In genomic region chr19:42521631-42522030, GRCh38 we compare ENCODE assay signal across 6 cellular contexts. TPM values are rescaled to one million over a fixed set of nuclear protein-coding genes. Genes with fewer than 3 reads are reported as not detected.
A peak's percentile ranks its signal among the peaks of the same experiment; 100 is the strongest.
DNase-seq lines count a peak whose midpoint lies in the region; ATAC-seq, FAIRE-seq and TF ChIP-seq lines count a peak whose summit lies in the region.
"Not testable (repeated sequence)": the region's sequence is repeated elsewhere in the genome, so short reads cannot be mapped to it uniquely, and the experiment has no call there.

No MANE protein-coding gene starts in this region.

- not testable (repeated sequence) for H3K4me3 ChIP-seq in BLaER1 treated with 17β-estradiol and CSF1 and Interleukin-3, amounts not matched to agents 10 nM and 100 nM; OCI-LY7 (ENCODE audit: low read depth, low read length, poor library complexity, severe bottlenecking); HepG2 (replicated peaks in 1 of 3; ENCODE audit: insufficient read depth in 1 of 3, low read depth in 2 of 3, low read length in 3 of 3)
- H3K4me3 ChIP-seq in neutrophil (ENCODE audit: low read depth in 1 of 2, low read length in 1 of 2): peak overlapping the region in 1 of 2 experiments; percentile 9

- H3K4me2 ChIP-seq in BLaER1 treated with 17β-estradiol and CSF1 and Interleukin-3, amounts not matched to agents 10 nM and 100 nM: peak overlapping the region; percentile 26 to 71 (median 51); a peak in 17 of 22 replicates
- H3K4me2 ChIP-seq in OCI-LY7 (ENCODE audit: low read length): peak overlapping the region; percentile 6; the same call in 1 of the 2 replicates
- not testable (repeated sequence) for H3K4me2 ChIP-seq in HepG2 (ENCODE audit: low read depth, low read length)

- not testable (repeated sequence) for TF ChIP-seq RAD21 in HepG2 (CRISPR knock-in tag; IDR thresholded peaks at IDR 0.05)

- H2AFZ ChIP-seq in OCI-LY7 (ENCODE audit: low read length); HepG2 (ENCODE audit: low read length): not testable (repeated sequence)

- CTCF ChIA-PET in OCI-LY7 (lab: Charles Lee; ENCODE audit: unreplicated experiment): interaction anchor here (0.6 kb wide), 1 partner anchor 92 kb away, joined by 3 read pairs; no protein-coding TSS in a partner anchor
- CTCF ChIA-PET in HepG2 (lab: Yijun Ruan, JAX; ENCODE audit: low intra/inter-chr PET ratio, low total read pairs): not testable (repeated sequence)

- in situ Hi-C loops in HepG2 (cut with HindIII; ENCODE audit: extremely low pct_ligation_motif_present, low pct_unique_long_range_greater_than_20kb): not testable (repeated sequence)

- not testable (repeated sequence) for H3K27ac Mint-ChIP-seq in type B pancreatic cell

- peaks cover 0 to 63% (median 18%) of the 10 kb centered on the region in 11 experiments; a peak in 11 of 22 replicates for H4K20me1 ChIP-seq in BLaER1 treated with 17β-estradiol and CSF1 and Interleukin-3, amounts not matched to agents 10 nM and 100 nM
- H4K20me1 ChIP-seq in OCI-LY7 (ENCODE audit: insufficient read depth, low read length): not testable (repeated sequence)
- H4K20me1 ChIP-seq in HepG2 (ENCODE audit: insufficient read depth, low read length): peaks cover 13% of the 10 kb centered on the region

- H3K27me3 Mint-ChIP-seq in type B pancreatic cell: not testable (repeated sequence)

- peaks cover 0 to 100% (median 64%) of the 10 kb centered on the region in 11 experiments; a peak in 17 of 22 replicates for H3K36me3 ChIP-seq in BLaER1 treated with 17β-estradiol and CSF1 and Interleukin-3, amounts not matched to agents 10 nM and 100 nM
- not testable (repeated sequence) for H3K36me3 ChIP-seq in OCI-LY7 (ENCODE audit: insufficient read depth, low read length)
- H3K36me3 ChIP-seq in HepG2 (replicated peaks in 1 of 2; ENCODE audit: control insufficient read depth in 1 of 2, insufficient read depth in 2 of 2, low read length in 2 of 2) (peaks cover 32 to 71% of the 10 kb centered on the region in 2 experiments), neutrophil (peaks cover 43% of the 10 kb centered on the region)

- TF ChIP-seq EP300 in HepG2 (IDR thresholded peaks at IDR 0.05; ENCODE audit: low read depth in 2 of 2, low read length in 2 of 2); HepG2 (CRISPR knock-in tag; IDR thresholded peaks at IDR 0.05; ENCODE audit: borderline replicate concordance): not testable (repeated sequence)

- not testable (repeated sequence) for DNase-seq in OCI-LY7 (ENCODE audit: low spot score); HepG2 (ENCODE audit: low spot score)
- DNase-seq in activated CD8-positive, alpha-beta memory T cell treated with anti-CD3 and anti-CD28 coated beads, Interleukin-2, amount 50 U/mL, for 48 hours: peak; percentile 25
- DNase-seq in type B pancreatic cell (ENCODE audit: extremely low spot score, unreplicated experiment): peak; percentile 52

- not testable (repeated sequence) for FAIRE-seq in HepG2 (lab: Jason Lieb, UNC)

- H3K9ac ChIP-seq in BLaER1 treated with 17β-estradiol and CSF1 and Interleukin-3, amounts not matched to agents 10 nM and 100 nM; HepG2 (ENCODE audit: insufficient read depth, low read depth, low read length): not testable (repeated sequence)

- ATAC-seq in HepG2: not testable (repeated sequence)

- H3K79me2 ChIP-seq in OCI-LY7 (ENCODE audit: insufficient read depth, low read depth, low read length): not testable (repeated sequence)
- peaks cover 31% of the 10 kb centered on the region for H3K79me2 ChIP-seq in HepG2 (ENCODE audit: insufficient read depth, low read length)

- not testable (repeated sequence) for H3K4me1 Mint-ChIP-seq in type B pancreatic cell (ENCODE audit: unreplicated experiment)

- H3K9me3 Mint-ChIP-seq in type B pancreatic cell: not testable (repeated sequence)

- BruUV-seq in OCI-LY7 (replicated peaks; lab: Mats Ljungman, UMichigan); HepG2 (replicated peaks; lab: Mats Ljungman, UMichigan): not testable (repeated sequence)

- not testable (repeated sequence) for H3K9me2 ChIP-seq in OCI-LY7 (ENCODE audit: insufficient read depth, low read length)

- H3K27ac ChIP-seq in BLaER1 treated with 17β-estradiol and CSF1 and Interleukin-3, amounts not matched to agents 10 nM and 100 nM; OCI-LY7 (ENCODE audit: low read depth, low read length, poor library complexity, severe bottlenecking); HepG2 (ENCODE audit: extremely low read length, insufficient read depth, low read length): not testable (repeated sequence)
- H3K27ac ChIP-seq in neutrophil: peak overlapping the region; percentile 86

- not testable (repeated sequence) for H3K4me3 Mint-ChIP-seq in type B pancreatic cell

- H3K9me3 ChIP-seq in BLaER1 treated with 17β-estradiol and CSF1 and Interleukin-3, amounts not matched to agents 10 nM and 100 nM (replicated peaks in 1 of 11): peaks cover 0 to 17% (median 5%) of the 10 kb centered on the region in 11 experiments; a peak in 14 of 22 replicates
- H3K9me3 ChIP-seq in OCI-LY7 (ENCODE audit: low read length); HepG2 (ENCODE audit: low read length); neutrophil: not testable (repeated sequence)

- TF ChIP-seq POLR2A in HepG2 (IDR thresholded peaks at IDR 0.05; ENCODE audit: insufficient read depth in 1 of 2, low read depth in 2 of 2, low read length in 2 of 2): not testable (repeated sequence)

- POLR2A ChIA-PET in OCI-LY7 (lab: Charles Lee): not testable (repeated sequence)
- POLR2A ChIA-PET in HepG2 (lab: Yijun Ruan, JAX): interaction anchor here (1.3 kb wide), 1 partner anchor 24 kb away, joined by 5 read pairs; no protein-coding TSS in a partner anchor

- H3K27me3 ChIP-seq in BLaER1 treated with 17β-estradiol and CSF1 and Interleukin-3, amounts not matched to agents 10 nM and 100 nM; HepG2 (ENCODE audit: control insufficient read depth in 1 of 2, insufficient read depth in 2 of 2, low read length in 2 of 2); neutrophil: not testable (repeated sequence)

- intact Hi-C loops in OCI-LY7 (cut with micrococcal nuclease; ENCODE audit: unreplicated experiment); HepG2 (cut with micrococcal nuclease; ENCODE audit: unreplicated experiment): not testable (repeated sequence)

- 92% methylated on average over 2 of the region's 4 CpGs for WGBS in HepG2 (ENCODE audit: low lambda C conversion rate)

- not testable (repeated sequence) for H3K36me3 Mint-ChIP-seq in type B pancreatic cell

- not testable (repeated sequence) for TF ChIP-seq CTCF in OCI-LY7 (conservative IDR thresholded peaks at IDR 0.05; ENCODE audit: low read length); HepG2 (CRISPR knock-in tag; IDR thresholded peaks at IDR 0.05); neutrophil (IDR thresholded peaks at IDR 0.05); type B pancreatic cell (conservative IDR thresholded peaks at IDR 0.05)

- H3K4me1 ChIP-seq in BLaER1 treated with 17β-estradiol and CSF1 and Interleukin-3, amounts not matched to agents 10 nM and 100 nM: peaks cover 14 to 58% (median 47%) of the 10 kb centered on the region in 10 experiments; a peak in 19 of 20 replicates
- H3K4me1 ChIP-seq in OCI-LY7 (ENCODE audit: insufficient read depth, low read length, poor library complexity, severe bottlenecking) (peaks cover 30% of the 10 kb centered on the region), HepG2 (ENCODE audit: insufficient read depth, low read length) (peaks cover 91% of the 10 kb centered on the region), neutrophil (ENCODE audit: control insufficient read depth in 1 of 2, insufficient read depth in 1 of 2, low read depth in 1 of 2, low read length in 1 of 2) (peaks cover 78 to 88% of the 10 kb centered on the region in 2 experiments)

TF ChIP-seq in HepG2, 621 proteins besides CTCF, POLR2A, EP300 and RAD21:
- TF ChIP-seq RBFOX2 (IDR thresholded peaks at IDR 0.05; ENCODE audit: low read depth, low read length): 0 out of 2 replicates have a peak, but pooled peaks have one; percentile 10

RNA-seq across cellular contexts. Expression of gene CEACAM1, which starts 6.7 kb away (rescaled TPM):
- 0.50 and 0.77 TPM in 2 replicates for total RNA-seq in OCI-LY7 (2014; rRNA removed; shearing (Covaris generic))
- total RNA-seq in OCI-LY7 (2022) (1.5 and 2.3 TPM in 2 replicates), HepG2 (2016; rRNA removed; fragmentation: Illumina TruSeq; extraction: Trizol) (9.6 and 13.5 TPM in 2 replicates), type B pancreatic cell (ENCODE audit: low replicate concordance) (19.1 and 28.8 TPM in 2 replicates)
- 2.4 and 3.1 TPM in 2 replicates for total RNA-seq in HepG2 (2016; cell fraction: cytosol; rRNA removed; fragmentation: Illumina TruSeq; extraction: Trizol; ENCODE audit: low read depth)
- total RNA-seq in HepG2 (2016; cell fraction: insoluble cytoplasmic fraction; rRNA removed; fragmentation: Illumina TruSeq; extraction: Trizol): 8.3 and 13.2 TPM in 2 replicates
- total RNA-seq in HepG2 (2016; cell fraction: membrane; rRNA removed; fragmentation: Illumina TruSeq; extraction: Trizol): 7.7 and 9.3 TPM in 2 replicates
- total RNA-seq in HepG2 (2016; cell fraction: nucleus; rRNA removed; fragmentation: Illumina TruSeq; extraction: Trizol): 22.7 and 31.8 TPM in 2 replicates
- polyA plus RNA-seq in HepG2 (2011; rRNA removed): 272 and 332 TPM in 2 replicates
- 102 and 103 TPM in 2 replicates for polyA plus RNA-seq in HepG2 (2011; cell fraction: cytosol; rRNA removed)
- polyA plus RNA-seq in HepG2 (2011; cell fraction: nucleus; rRNA removed): 369 and 382 TPM in 2 replicates
- 97.8 and 119 TPM in 2 replicates for polyA plus RNA-seq in HepG2 (2012)
- polyA plus RNA-seq in HepG2 (2016; cell fraction: cytosol; fragmentation: Illumina TruSeq; extraction: Trizol; ENCODE audit: low read depth): 4.9 and 5.5 TPM in 2 replicates
- 23.8 and 26.6 TPM in 2 replicates for polyA plus RNA-seq in HepG2 (2016; cell fraction: insoluble cytoplasmic fraction; fragmentation: Illumina TruSeq; extraction: Trizol; ENCODE audit: low read depth)
- polyA plus RNA-seq in HepG2 (2016; cell fraction: membrane; fragmentation: Illumina TruSeq; extraction: Trizol; ENCODE audit: low read depth): 8.8 and 10.6 TPM in 2 replicates
- 77.3 and 85.7 TPM in 2 replicates for polyA plus RNA-seq in HepG2 (2016; cell fraction: nucleus; fragmentation: Illumina TruSeq; extraction: Trizol; ENCODE audit: insufficient read depth, low read depth)
- 0.07 and 87.5 TPM in 2 replicates for polyA minus RNA-seq in HepG2 (2011; rRNA and poly(A)+ RNA removed; ENCODE audit: low replicate concordance)
- polyA minus RNA-seq in HepG2 (2011; cell fraction: cytosol; rRNA and poly(A)+ RNA removed): 61.3 and 65.7 TPM in 2 replicates
- polyA minus RNA-seq in HepG2 (2011; cell fraction: nucleus; rRNA and poly(A)+ RNA removed): 122 and 160 TPM in 2 replicates
